In genomic region chr12:49959570-49960473, GRCh38 we compare ENCODE assay signal across 9 cellular contexts. TPM values are rescaled to one million over a fixed set of nuclear protein-coding genes. Genes with fewer than 3 reads are reported as not detected.
DNase-seq lines count a peak whose midpoint lies in the region; ATAC-seq and TF ChIP-seq lines count a peak whose summit lies in the region.
"Had no signal": no experiment of that assay in that cellular context is flagged by ENCODE, and none has a peak within 500 bp of the region (broad histone marks: within the 10 kb centered on the region; RNA-seq: fewer than 3 reads in every experiment).

No MANE protein-coding gene starts in this region.

- no peak overlapping the region for H3K4me3 ChIP-seq in SJSA1

- peaks cover 18% of the 10 kb centered on the region; the same call in 1 of the 2 replicates for H3K27me3 ChIP-seq in SJSA1 (replicated peaks)

- H3K27ac Mint-ChIP-seq in activated CD8-positive, alpha-beta memory T cell treated with anti-CD3 and anti-CD28 coated beads, Interleukin-2, amount 10 ng/mL, durations not matched to agents 7 days and 5 days, result no peak overlapping the region
- no peak overlapping the region for H3K27ac Mint-ChIP-seq in type B pancreatic cell

- peaks cover 81% of the 10 kb centered on the region for H3K27me3 Mint-ChIP-seq in activated CD8-positive, alpha-beta memory T cell treated with anti-CD3 and anti-CD28 coated beads, Interleukin-2, amount 10 ng/mL, durations not matched to agents 7 days and 5 days
- H3K27me3 Mint-ChIP-seq in type B pancreatic cell, result peaks cover 76% of the 10 kb centered on the region

- H3K4me1 Mint-ChIP-seq in activated CD8-positive, alpha-beta memory T cell treated with anti-CD3 and anti-CD28 coated beads, Interleukin-2, amount 10 ng/mL, durations not matched to agents 7 days and 5 days, result peaks cover 5% of the 10 kb centered on the region
- peaks cover 9% of the 10 kb centered on the region for H3K4me1 Mint-ChIP-seq in type B pancreatic cell (ENCODE audit: unreplicated experiment)

- peak overlapping the region; percentile 3 for H3K4me3 Mint-ChIP-seq in activated CD8-positive, alpha-beta memory T cell treated with anti-CD3 and anti-CD28 coated beads, Interleukin-2, amount 10 ng/mL, durations not matched to agents 7 days and 5 days
- H3K4me3 Mint-ChIP-seq in type B pancreatic cell, result peak overlapping the region; percentile 78

- no peak for ATAC-seq in activated CD8-positive, alpha-beta memory T cell treated with anti-CD3 and anti-CD28 coated beads, Interleukin-2, amount 10 ng/mL, durations not matched to agents 7 days and 5 days
- no peak for ATAC-seq in HG03442 (IDR thresholded peaks at IDR 0.05; ENCODE audit: unreplicated experiment)

- H3K36me3 ChIP-seq in SJSA1, result no peaks in the 10 kb centered on the region

- CTCF ChIA-PET in activated CD8-positive, alpha-beta memory T cell treated with anti-CD3 and anti-CD28 coated beads, Interleukin-2, amount 10 ng/mL, durations not matched to agents 7 days and 5 days (lab: Charles Lee), result interaction anchor here (1.6 to 3.7 kb wide), 3 partner anchors 8 to 115 kb away, joined by 3 to 28 read pairs (median 22); no protein-coding TSS in a partner anchor

- peaks cover 4% of the 10 kb centered on the region for H3K36me3 Mint-ChIP-seq in activated CD8-positive, alpha-beta memory T cell treated with anti-CD3 and anti-CD28 coated beads, Interleukin-2, amount 10 ng/mL, durations not matched to agents 7 days and 5 days
- peaks cover 4% of the 10 kb centered on the region for H3K36me3 Mint-ChIP-seq in type B pancreatic cell

- H3K27ac ChIP-seq in SJSA1, result no peak overlapping the region

- H3K9me3 Mint-ChIP-seq in activated CD8-positive, alpha-beta memory T cell treated with anti-CD3 and anti-CD28 coated beads, Interleukin-2, amount 10 ng/mL, durations not matched to agents 7 days and 5 days (ENCODE audit: low read depth), result no peaks in the 10 kb centered on the region
- no peaks in the 10 kb centered on the region for H3K9me3 Mint-ChIP-seq in type B pancreatic cell

- H3K9me3 ChIP-seq in SJSA1 (replicated peaks), result no peaks in the 10 kb centered on the region

- no peak for DNase-seq in activated CD8-positive, alpha-beta memory T cell treated with anti-CD3 and anti-CD28 coated beads, Interleukin-2, amount 10 ng/mL, durations not matched to agents 7 days and 5 days
- no peak for DNase-seq in activated CD8-positive, alpha-beta memory T cell treated with anti-CD3 and anti-CD28 coated beads, Interleukin-2, amount 50 U/mL, for 48 hours
- peak; percentile 48 to 68 for DNase-seq in SJSA1 (ENCODE audit: low read depth in 1 of 2, low spot score in 2 of 2)
- peak; percentile 68 for DNase-seq in iPS-NIHi7 (ENCODE audit: extremely low spot score)
- DNase-seq in type B pancreatic cell (ENCODE audit: extremely low spot score, unreplicated experiment), result no peak
- DNase-seq in stimulated activated CD4-positive, alpha-beta T cell treated with anti-CD3 and anti-CD28 coated beads, Interleukin-4, amount 100 ng/mL, for 4 hours, result no peak
- DNase-seq in stimulated activated naive CD4-positive, alpha-beta T cell treated with Interleukin-2 at 50 U/mL for 16 hours (lab: John Stamatoyannopoulos, UW), result no peak
- DNase-seq: AML-193 had no signal

- peaks cover 14% of the 10 kb centered on the region for H3K4me1 ChIP-seq in SJSA1 (replicated peaks)

- TF ChIP-seq CTCF in type B pancreatic cell (conservative IDR thresholded peaks at IDR 0.05), result no peak

RNA-seq across cellular contexts. Expression of gene AQP5, which starts 1.9 kb away (rescaled TPM):
- total RNA-seq in activated CD8-positive, alpha-beta memory T cell treated with anti-CD3 and anti-CD28 coated beads, Interleukin-2, amount 10 ng/mL, durations not matched to agents 7 days and 5 days, result not detected
- not detected in 2 replicates for total RNA-seq in SJSA1 (2014; rRNA removed; shearing (Covaris generic))
- total RNA-seq in type B pancreatic cell (ENCODE audit: low replicate concordance), result 0.95 and 0.97 TPM in 2 replicates

RNA-seq across cellular contexts. Expression of gene AQP2, which starts 9.3 kb away (rescaled TPM):
- total RNA-seq in activated CD8-positive, alpha-beta memory T cell treated with anti-CD3 and anti-CD28 coated beads, Interleukin-2, amount 10 ng/mL, durations not matched to agents 7 days and 5 days, result not detected
- total RNA-seq in SJSA1 (2014; rRNA removed; shearing (Covaris generic)), result not detected in 2 replicates
- total RNA-seq in type B pancreatic cell (ENCODE audit: low replicate concordance), result 0.55 TPM in 1 of 2 replicates, not detected in the other

RNA-seq across cellular contexts. Expression of gene AQP6, which starts 12.9 kb away (rescaled TPM):
- total RNA-seq in activated CD8-positive, alpha-beta memory T cell treated with anti-CD3 and anti-CD28 coated beads, Interleukin-2, amount 10 ng/mL, durations not matched to agents 7 days and 5 days, result not detected
- not detected in 2 replicates for total RNA-seq in SJSA1 (2014; rRNA removed; shearing (Covaris generic))
- total RNA-seq in type B pancreatic cell (ENCODE audit: low replicate concordance), result 0.22 TPM in 1 of 2 replicates, not detected in the other

RNA-seq across cellular contexts. Expression of gene FAIM2, which starts 56.1 kb away (rescaled TPM):
- total RNA-seq in activated CD8-positive, alpha-beta memory T cell treated with anti-CD3 and anti-CD28 coated beads, Interleukin-2, amount 10 ng/mL, durations not matched to agents 7 days and 5 days, result under 1 TPM; 0.05 to 0.06 TPM
- total RNA-seq in SJSA1 (2014; rRNA removed; shearing (Covaris generic)), result not detected in 2 replicates
- 0.14 and 1.7 TPM in 2 replicates for total RNA-seq in type B pancreatic cell (ENCODE audit: low replicate concordance)

Comparison
In these comparisons a context has a peak if more than half of its experiments do, and no peak if none do; other contexts are left out.
1. DNase-seq: peak in SJSA1 (2 of 2) and iPS-NIHi7 (single experiment); none in activated CD8-positive, alpha-beta memory T cell treated with anti-CD3 and anti-CD28 coated beads, Interleukin-2, amount 10 ng/mL, durations not matched to agents 7 days and 5 days (single experiment), activated CD8-positive, alpha-beta memory T cell treated with anti-CD3 and anti-CD28 coated beads, Interleukin-2, amount 50 U/mL, for 48 hours (single experiment), type B pancreatic cell (single experiment), stimulated activated CD4-positive, alpha-beta T cell treated with anti-CD3 and anti-CD28 coated beads, Interleukin-4, amount 100 ng/mL, for 4 hours (0 of 2) and stimulated activated naive CD4-positive, alpha-beta T cell treated with Interleukin-2 at 50 U/mL for 16 hours (single experiment).